Comparison of ENCODE assay signal across 12 cellular contexts in genomic region chr9:121440265-121440664, GRCh38. TPM values are rescaled to one million over a fixed set of nuclear protein-coding genes. Genes with fewer than 3 reads are reported as not detected.
DNase-seq lines count a peak whose midpoint lies in the region; ATAC-seq, FAIRE-seq and TF ChIP-seq lines count a peak whose summit lies in the region.
"Had no signal": no experiment of that assay in that cellular context is flagged by ENCODE, and none has a peak within 500 bp of the region (broad histone marks: within the 10 kb centered on the region; RNA-seq: fewer than 3 reads in every experiment).

No MANE protein-coding gene starts in this region.

- H3K9ac ChIP-seq in IMR-90 (ENCODE audit: low read depth, low read length) (no peak overlapping the region), astrocyte (ENCODE audit: low read length) (no peak overlapping the region)

- no peaks in the 10 kb centered on the region for H3K79me1 ChIP-seq in IMR-90 (ENCODE audit: low read depth in 1 of 2, low read length in 2 of 2)

- no peak overlapping the region for H2AK9ac ChIP-seq in IMR-90 (replicated peaks; ENCODE audit: low read depth, low read length, poor library complexity)

- H3K4me2 ChIP-seq in IMR-90 (ENCODE audit: low read depth, low read length): 0 out of 2 replicates have a peak overlapping the region, but pooled peaks have one; percentile 39
- H3K4me2 ChIP-seq in astrocyte (ENCODE audit: low read length): no peak overlapping the region

- H3K4me3 ChIP-seq in IMR-90 (ENCODE audit: insufficient read depth, low read depth, low read length) (no peak overlapping the region), astrocyte (ENCODE audit: insufficient read depth, low read depth, low read length) (no peak overlapping the region)
- H3K4me3 ChIP-seq: SJSA1 had no signal

- H4K8ac ChIP-seq in IMR-90 (ENCODE audit: low read depth in 2 of 2, low read length in 2 of 2): no peak overlapping the region

- dilution Hi-C loops in IMR-90 (cut with HindIII; ENCODE audit: low sequenced_read_pairs, unreplicated experiment): no loop called here

- no peak overlapping the region for H3K4me3 Mint-ChIP-seq in astrocyte (ENCODE audit: unreplicated experiment)
- H3K4me3 Mint-ChIP-seq in stimulated activated effector memory CD8-positive, alpha-beta T cell treated with anti-CD3 and anti-CD28 coated beads, Interleukin-12 subunit alpha, Interleukin-12 subunit beta, amount 100 ng/mL, for 72 hours: no peak overlapping the region

- H3K27me3 ChIP-seq in IMR-90 (ENCODE audit: control insufficient read depth, insufficient read depth, low read length) (peaks cover 46% of the 10 kb centered on the region), astrocyte (ENCODE audit: insufficient read depth, low read length) (peaks cover 56% of the 10 kb centered on the region)

- H3K4me1 ChIP-seq in IMR-90 (ENCODE audit: control insufficient read depth, insufficient read depth, low read length) (no peaks in the 10 kb centered on the region), astrocyte (ENCODE audit: insufficient read depth, low read length) (no peaks in the 10 kb centered on the region)
- H3K4me1 ChIP-seq: SJSA1 had no signal

- H3K23ac ChIP-seq in IMR-90 (ENCODE audit: low read depth, low read length): no peak overlapping the region

- H3K27me3 Mint-ChIP-seq in astrocyte (ENCODE audit: low read depth, unreplicated experiment): peaks cover 39% of the 10 kb centered on the region

- no peaks in the 10 kb centered on the region for H3K9me1 ChIP-seq in IMR-90 (ENCODE audit: insufficient read depth, low read length)

- no peak overlapping the region for H2BK15ac ChIP-seq in IMR-90 (ENCODE audit: low read depth, low read length)

- no peak overlapping the region for H3K56ac ChIP-seq in IMR-90 (ENCODE audit: extremely low read depth, insufficient read depth, low read length)

- peak overlapping the region; percentile 90 for H3K27ac Mint-ChIP-seq in astrocyte (ENCODE audit: unreplicated experiment)
- no peak overlapping the region for H3K27ac Mint-ChIP-seq in stimulated activated effector memory CD8-positive, alpha-beta T cell treated with anti-CD3 and anti-CD28 coated beads, Interleukin-12 subunit alpha, Interleukin-12 subunit beta, amount 100 ng/mL, for 72 hours

- H3K36me3 ChIP-seq in IMR-90 (ENCODE audit: control insufficient read depth, insufficient read depth, low read length) (no peaks in the 10 kb centered on the region), astrocyte (ENCODE audit: insufficient read depth, low read length) (no peaks in the 10 kb centered on the region)
- H3K36me3 ChIP-seq: SJSA1 had no signal

- in situ Hi-C loops in IMR-90 (cut with MboI; ENCODE audit: low sequenced_read_pairs): loop anchor here (10.0 kb wide), 1 partner anchor 55 kb away; no protein-coding TSS in a partner anchor

- no peak overlapping the region for H3K4ac ChIP-seq in IMR-90 (ENCODE audit: low read depth, low read length)

- no peaks in the 10 kb centered on the region for H3K79me2 ChIP-seq in astrocyte (ENCODE audit: insufficient read depth, low read length)

- peaks cover 22% of the 10 kb centered on the region for H3K4me1 Mint-ChIP-seq in astrocyte (ENCODE audit: low read depth, unreplicated experiment)
- H3K4me1 Mint-ChIP-seq in stimulated activated effector memory CD8-positive, alpha-beta T cell treated with anti-CD3 and anti-CD28 coated beads, Interleukin-12 subunit alpha, Interleukin-12 subunit beta, amount 100 ng/mL, for 72 hours: no peaks in the 10 kb centered on the region

- H3K9me3 Mint-ChIP-seq in astrocyte (ENCODE audit: unreplicated experiment): peaks cover 5% of the 10 kb centered on the region
- no peaks in the 10 kb centered on the region for H3K9me3 Mint-ChIP-seq in stimulated activated effector memory CD8-positive, alpha-beta T cell treated with anti-CD3 and anti-CD28 coated beads, Interleukin-12 subunit alpha, Interleukin-12 subunit beta, amount 100 ng/mL, for 72 hours

- TF ChIP-seq POLR2A in IMR-90 (IDR thresholded peaks at IDR 0.05; ENCODE audit: low read depth, low read length): no peak

- intact Hi-C loops in IMR-90 (cut with micrococcal nuclease): loop anchor here (5.0 kb wide), 1 partner anchor 228 kb away; no protein-coding TSS in a partner anchor

- H4K20me1 ChIP-seq in IMR-90 (ENCODE audit: insufficient read depth, low read length): no peaks in the 10 kb centered on the region
- no peaks in the 10 kb centered on the region for H4K20me1 ChIP-seq in astrocyte (ENCODE audit: insufficient read depth, low read length)

- H3K9me3 ChIP-seq in IMR-90 (ENCODE audit: control insufficient read depth, insufficient read depth, low read length) (no peaks in the 10 kb centered on the region), astrocyte (ENCODE audit: insufficient read depth, low read depth, low read length) (no peaks in the 10 kb centered on the region)
- H3K9me3 ChIP-seq: SJSA1 had no signal

- H2AFZ ChIP-seq in IMR-90 (replicated peaks; ENCODE audit: low read length, poor library complexity) (no peak overlapping the region), astrocyte (ENCODE audit: low read depth, low read length) (no peak overlapping the region)

- ATAC-seq in IMR-90 (ENCODE audit: low read depth) (peak; percentile 92), GM18861 (IDR thresholded peaks at IDR 0.05; ENCODE audit: unreplicated experiment) (no peak)
- ATAC-seq in stimulated activated effector memory CD8-positive, alpha-beta T cell treated with anti-CD3 and anti-CD28 coated beads, Interleukin-12 subunit alpha, Interleukin-12 subunit beta, amount 100 ng/mL, for 72 hours: no peak

- no peak overlapping the region for H3K27ac ChIP-seq in IMR-90 (ENCODE audit: insufficient read depth, low read length)
- no peak overlapping the region for H3K27ac ChIP-seq in astrocyte (ENCODE audit: low read depth, low read length)
- H3K27ac ChIP-seq: SJSA1 had no signal

- H3K14ac ChIP-seq in IMR-90 (replicated peaks; ENCODE audit: low read depth, low read length): no peak overlapping the region

- no peak overlapping the region for H3K18ac ChIP-seq in IMR-90 (ENCODE audit: low read depth, low read length)

- POLR2A ChIA-PET in IMR-90 (lab: Charles Lee; ENCODE audit: unreplicated experiment): no interaction called here
- POLR2A ChIA-PET in GM10248 (lab: Yijun Ruan, JAX): no interaction called here

- DNase-seq in AG08395 (ENCODE audit: low spot score): peak; percentile 56
- peak; percentile 54 for DNase-seq in IMR-90
- DNase-seq in astrocyte (ENCODE audit: low read depth): no peak
- peak; percentile 20 for DNase-seq in left kidney (ENCODE audit: low read depth, low spot score)
- DNase-seq in GM10248 (ENCODE audit: extremely low spot score): no peak
- no peak for DNase-seq in stimulated activated effector memory CD8-positive, alpha-beta T cell treated with anti-CD3 and anti-CD28 coated beads, Interleukin-12 subunit alpha, Interleukin-12 subunit beta, amount 100 ng/mL, for 72 hours (ENCODE audit: low spot score in 2 of 2)
- DNase-seq in T-helper 9 cell: no peak
- DNase-seq: activated effector memory CD4-positive, alpha-beta T cell treated with Interleukin-2 at 50 U/mL for 16 hours; hippocampal formation; stimulated activated naive CD4-positive, alpha-beta T cell treated with Interleukin-2 at 50 U/mL for 16 hours had no signal

- CTCF ChIA-PET in IMR-90 (lab: Yijun Ruan, JAX) (interaction anchor here (0.5 to 1.8 kb wide), 6 partner anchors 11 to 225 kb away, joined by 3 to 9 read pairs (median 4); no protein-coding TSS in a partner anchor), GM10248 (lab: Yijun Ruan, JAX) (interaction anchor here (0.8 to 1.8 kb wide), 5 partner anchors 16 to 120 kb away, joined by 3 to 9 read pairs (median 4); no protein-coding TSS in a partner anchor)

- H2AK5ac ChIP-seq in IMR-90 (ENCODE audit: low read depth, low read length): no peak overlapping the region

- no peak for FAIRE-seq in astrocyte (lab: Jason Lieb, UNC)

- no TSS peak for BruUV-seq in IMR-90 (replicated peaks; lab: Mats Ljungman, UMichigan)

- H2BK5ac ChIP-seq in IMR-90 (ENCODE audit: low read depth, low read length, poor library complexity, severe bottlenecking): no peak overlapping the region

- H2BK120ac ChIP-seq in IMR-90 (ENCODE audit: low read depth, low read length): no peak overlapping the region

- WGBS in IMR-90 (ENCODE audit: extremely low coverage in 2 of 2, insufficient read length in 1 of 2), 2 experiments: 14% methylated on average over 4 of the region's 7 CpGs; no CpG with 5 or more reads in 1 of the 2 experiments

- TF ChIP-seq RAD21 in IMR-90 (IDR thresholded peaks at IDR 0.05; ENCODE audit: low read length): peak; percentile 49

- H4K5ac ChIP-seq in IMR-90 (ENCODE audit: low read depth, low read length): no peak overlapping the region

- H4K91ac ChIP-seq in IMR-90 (ENCODE audit: insufficient read depth, low read depth, low read length): no peak overlapping the region

- TF ChIP-seq CTCF in IMR-90 (conservative IDR thresholded peaks at IDR 0.05; ENCODE audit: low read depth, low read length) (peak; percentile 51), astrocyte (IDR thresholded peaks at IDR 0.05; ENCODE audit: insufficient read depth, low read depth, low read length) (peak; percentile 19), GM10248 (IDR thresholded peaks at IDR 0.05; ENCODE audit: control extremely low read depth, extremely low read depth, low read depth, missing control alignments) (no peak)

- H3K36me3 Mint-ChIP-seq in astrocyte (ENCODE audit: low read depth, unreplicated experiment): no peaks in the 10 kb centered on the region
- H3K36me3 Mint-ChIP-seq in stimulated activated effector memory CD8-positive, alpha-beta T cell treated with anti-CD3 and anti-CD28 coated beads, Interleukin-12 subunit alpha, Interleukin-12 subunit beta, amount 100 ng/mL, for 72 hours: no peaks in the 10 kb centered on the region

- H2BK20ac ChIP-seq in IMR-90 (ENCODE audit: low read depth, low read length): no peak overlapping the region

TF ChIP-seq in IMR-90, 13 proteins besides CTCF, POLR2A, EP300 and RAD21:
- TF ChIP-seq SMC3 (IDR thresholded peaks at IDR 0.05; ENCODE audit: low read depth, low read length): peak; percentile 40; the same call in 1 of the 2 replicates
- TF ChIP-seq BHLHE40 (IDR thresholded peaks at IDR 0.05; ENCODE audit: low read depth, low read length): no peak

RNA-seq across cellular contexts. Expression of gene GGTA1, which starts 59.4 kb away (rescaled TPM):
- total RNA-seq in IMR-90 (2012; rRNA removed) (not detected in 2 replicates), astrocyte (0.18 TPM in 1 of 2 replicates, not detected in the other)
- polyA plus RNA-seq in IMR-90 (2012; rRNA removed): not detected in 2 replicates
- not detected in 2 replicates for polyA plus RNA-seq in IMR-90 (2012; cell fraction: cytosol; rRNA removed)
- polyA plus RNA-seq in IMR-90 (2012; cell fraction: nucleus; rRNA removed; ENCODE audit: low replicate concordance): not detected in 2 replicates
- total RNA-seq: SJSA1 had no signal

Comparison
In these comparisons a context has a peak if more than half of its experiments do, and no peak if none do; other contexts are left out.
1. DNase-seq: peak in AG08395 (single experiment), IMR-90 (single experiment) and left kidney (single experiment); none in astrocyte (single experiment), GM10248 (single experiment), stimulated activated effector memory CD8-positive, alpha-beta T cell treated with anti-CD3 and anti-CD28 coated beads, Interleukin-12 subunit alpha, Interleukin-12 subunit beta, amount 100 ng/mL, for 72 hours (0 of 2) and T-helper 9 cell (single experiment).